ENCODE assay signal across 11 cellular contexts in genomic region chr11:126188332-126189108, GRCh38. TPM values are rescaled to one million over a fixed set of nuclear protein-coding genes. Genes with fewer than 3 reads are reported as not detected.
DNase-seq lines count a peak whose midpoint lies in the region; ATAC-seq and TF ChIP-seq lines count a peak whose summit lies in the region.
"Had no signal": no experiment of that assay in that cellular context is flagged by ENCODE, and none has a peak within 500 bp of the region (broad histone marks: within the 10 kb centered on the region; RNA-seq: fewer than 3 reads in every experiment).

No MANE protein-coding gene starts in this region.

- TF ChIP-seq CTCF in SU-DHL-6 (IDR thresholded peaks at IDR 0.05; ENCODE audit: insufficient read depth, low read length, poor library complexity, severe bottlenecking) (no peak), esophagus muscularis mucosa (IDR thresholded peaks at IDR 0.05) (no peak), thyroid gland (IDR thresholded peaks at IDR 0.05) (no peak)

- no peak overlapping the region; the same call in 1 of the 2 replicates for H3K9ac ChIP-seq in SU-DHL-6 (ENCODE audit: low read length)

- no peaks in the 10 kb centered on the region for H3K79me2 ChIP-seq in SU-DHL-6 (ENCODE audit: insufficient read depth, low read length)

- 86% methylated on average over 13 of the region's 15 CpGs for WGBS in esophagus muscularis mucosa
- 91 to 94% methylated on average over 15 of the region's 15 CpGs for whole genome bisulfite sequencing in thyroid gland, 2 donors

- TF ChIP-seq EP300 in esophagus muscularis mucosa (IDR thresholded peaks at IDR 0.05): no peak

- no peaks in the 10 kb centered on the region for H4K20me1 ChIP-seq in SU-DHL-6 (ENCODE audit: low read depth, low read length)

- H3K27me3 ChIP-seq in SU-DHL-6 (ENCODE audit: low read length): no peaks in the 10 kb centered on the region
- no peaks in the 10 kb centered on the region for H3K27me3 ChIP-seq in esophagus muscularis mucosa
- no peaks in the 10 kb centered on the region for H3K27me3 ChIP-seq in thyroid gland

- H3F3A ChIP-seq in SU-DHL-6 (ENCODE audit: insufficient read depth): no peaks in the 10 kb centered on the region

- no peaks in the 10 kb centered on the region for H3K9me2 ChIP-seq in SU-DHL-6 (replicated peaks; ENCODE audit: insufficient read depth, low read length)

- peak; percentile 80 for ATAC-seq in GM18498 (IDR thresholded peaks at IDR 0.05; ENCODE audit: unreplicated experiment)
- peak; percentile 75 for ATAC-seq in GM19463 (IDR thresholded peaks at IDR 0.05; ENCODE audit: unreplicated experiment)
- ATAC-seq in HG03025 (IDR thresholded peaks at IDR 0.05; ENCODE audit: low FRiP score, unreplicated experiment): peak; percentile 73

- peaks cover 0 to 22% (median 11%) of the 10 kb centered on the region in 4 donors for H3K4me1 ChIP-seq in esophagus muscularis mucosa
- peaks cover 15 to 22% of the 10 kb centered on the region in 2 donors for H3K4me1 ChIP-seq in thyroid gland

- H3K4me2 ChIP-seq in SU-DHL-6 (ENCODE audit: low read depth, low read length, poor library complexity, severe bottlenecking): peak overlapping the region; percentile 44

- no peak for TF ChIP-seq POLR2A in esophagus muscularis mucosa (IDR thresholded peaks at IDR 0.05; ENCODE audit: low read depth)
- no peak for TF ChIP-seq POLR2A in thyroid gland (IDR thresholded peaks at IDR 0.05)

- H3K27ac ChIP-seq in SU-DHL-6 (ENCODE audit: low read depth, low read length) (peak overlapping the region; percentile 43; the same call in 1 of the 2 replicates), esophagus muscularis mucosa (replicated peaks in 1 of 4) (no peak overlapping the region), thyroid gland (no peak overlapping the region)

- DNase-seq in 8988T (no peak), GOT3 (lab: John Stamatoyannopoulos, UW) (no peak), esophagus muscularis mucosa (ENCODE audit: extremely low spot score) (no peak), thyroid gland (no peak)
- DNase-seq: activated CD4-positive, alpha-beta T cell treated with anti-CD3 and anti-CD28 coated beads for 48 hours; foreskin melanocyte; NCI-H774 had no signal

- no peak overlapping the region for H3K4me3 ChIP-seq in SU-DHL-6 (ENCODE audit: insufficient read depth, low read length, poor library complexity, severe bottlenecking)
- no peak overlapping the region for H3K4me3 ChIP-seq in esophagus muscularis mucosa
- H3K4me3 ChIP-seq in thyroid gland (replicated peaks in 1 of 3): no peak overlapping the region

- no peaks in the 10 kb centered on the region for H3K9me3 ChIP-seq in SU-DHL-6 (ENCODE audit: insufficient read depth, low read length)
- no peaks in the 10 kb centered on the region for H3K9me3 ChIP-seq in esophagus muscularis mucosa
- no peaks in the 10 kb centered on the region for H3K9me3 ChIP-seq in thyroid gland

- no peak overlapping the region for H2AFZ ChIP-seq in SU-DHL-6 (ENCODE audit: low read depth, low read length, severe bottlenecking)

- intact Hi-C loops in esophagus muscularis mucosa (cut with DNase I): no loop called here
- intact Hi-C loops in thyroid gland (cut with DNase I): loop anchor here (5.0 kb wide), 1 partner anchor 126 kb away; the partner anchor contains the start of gene CDON

- no peaks in the 10 kb centered on the region for H3K36me3 ChIP-seq in SU-DHL-6 (ENCODE audit: low read length)
- peaks cover 0 to 51% (median 43%) of the 10 kb centered on the region in 4 donors for H3K36me3 ChIP-seq in esophagus muscularis mucosa
- no peaks in the 10 kb centered on the region for H3K36me3 ChIP-seq in thyroid gland

RNA-seq across cellular contexts. Expression of gene RPUSD4, which starts 22.9 kb away (rescaled TPM):
- 10 to 100 TPM; 15.0 to 19.9 (median 17.6) TPM for total RNA-seq in esophagus muscularis mucosa
- total RNA-seq in thyroid gland: 10 to 100 TPM; 10.5 to 17.6 (median 14.6) TPM

RNA-seq across cellular contexts. Expression of gene FAM118B, which starts 23.1 kb away (rescaled TPM):
- total RNA-seq in esophagus muscularis mucosa (10 to 100 TPM; 14.1 to 22.8 (median 17.9) TPM), thyroid gland (10 to 100 TPM; 21.7 to 25.0 (median 23.3) TPM)
